Comparison of ENCODE assay signal across 1 cellular context in the genomic region with DNA sequence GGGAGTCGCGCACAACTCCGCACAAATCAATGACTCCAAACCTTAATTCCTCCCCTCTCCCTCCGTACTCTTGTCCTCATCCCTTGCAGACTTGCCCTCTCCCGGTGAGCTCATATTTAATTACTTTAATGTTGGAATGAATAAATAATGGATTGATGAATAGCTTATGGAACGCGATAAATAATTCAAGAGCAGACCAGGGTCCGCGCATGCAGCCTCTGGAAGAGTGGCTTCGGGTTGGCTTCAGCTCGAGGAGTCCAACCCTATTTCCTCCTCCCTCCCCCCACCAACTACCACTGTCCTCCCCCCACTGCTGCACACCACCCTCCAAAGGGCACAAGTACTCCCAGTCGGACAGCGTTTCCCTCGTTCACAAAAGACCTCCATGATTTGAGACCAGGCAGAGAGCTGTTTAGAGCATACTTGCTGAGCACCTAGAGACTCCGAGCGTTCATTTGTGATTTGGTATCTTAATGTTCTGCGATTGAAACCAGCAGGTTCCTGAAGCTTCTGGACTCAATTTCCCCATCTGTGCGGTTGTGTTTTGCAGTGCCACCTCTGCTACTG.
TF ChIP-seq lines count a peak whose summit lies in the region.

No MANE protein-coding gene starts in this region.

TF ChIP-seq in SK-N-SH treated with all-trans-retinoic acid at 6 μM for 48 hours, 23 proteins besides CTCF, POLR2A, EP300 and RAD21 (continued from another document):
- TF ChIP-seq, protein P1, sequence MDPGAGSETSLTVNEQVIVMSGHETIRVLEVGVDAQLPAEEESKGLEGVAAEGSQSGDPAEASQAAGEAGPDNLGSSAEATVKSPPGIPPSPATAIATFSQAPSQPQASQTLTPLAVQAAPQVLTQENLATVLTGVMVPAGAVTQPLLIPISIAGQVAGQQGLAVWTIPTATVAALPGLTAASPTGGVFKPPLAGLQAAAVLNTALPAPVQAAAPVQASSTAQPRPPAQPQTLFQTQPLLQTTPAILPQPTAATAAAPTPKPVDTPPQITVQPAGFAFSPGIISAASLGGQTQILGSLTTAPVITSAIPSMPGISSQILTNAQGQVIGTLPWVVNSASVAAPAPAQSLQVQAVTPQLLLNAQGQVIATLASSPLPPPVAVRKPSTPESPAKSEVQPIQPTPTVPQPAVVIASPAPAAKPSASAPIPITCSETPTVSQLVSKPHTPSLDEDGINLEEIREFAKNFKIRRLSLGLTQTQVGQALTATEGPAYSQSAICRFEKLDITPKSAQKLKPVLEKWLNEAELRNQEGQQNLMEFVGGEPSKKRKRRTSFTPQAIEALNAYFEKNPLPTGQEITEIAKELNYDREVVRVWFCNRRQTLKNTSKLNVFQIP (CRISPR knock-in tag; IDR thresholded peaks at IDR 0.05; ENCODE audit: borderline replicate concordance, low read depth) = no peak
- TF ChIP-seq ARNTL (CRISPR knock-in tag; IDR thresholded peaks at IDR 0.05; ENCODE audit: borderline replicate concordance, low read depth) (no peak), BACH2 (CRISPR knock-in tag; IDR thresholded peaks at IDR 0.05; ENCODE audit: borderline replicate concordance) (no peak)
